ENCODE assay signal across 21 cellular contexts in genomic region chrX:31217111-31217510, GRCh38.
"Had no signal": no experiment of that assay in that cellular context is flagged by ENCODE, and none has a peak within 500 bp of the region (broad histone marks: within the 10 kb centered on the region; RNA-seq: fewer than 3 reads in every experiment).

No MANE protein-coding gene starts in this region.

- H3K4me3 Mint-ChIP-seq: dendritic cell treated with granulocyte-macrophage colony-stimulating factor and Interleukin-4, amounts not matched to agents 40 ng/mL and 50 ng/mL, for 4 days; nephron progenitor cell; stimulated activated memory B cell treated with anti-CD40 and anti-IgM and Interleukin-4, amounts not matched to agents 10 μg/mL and 1 μg/mL and 100 μg/mL, for 72 hours had no signal

- H3K27ac ChIP-seq: adrenal gland, epithelial cell of prostate, lower lobe of right lung, sigmoid colon, spleen, tibial artery, WERI-Rb-1 had no signal

- H3K27me3 Mint-ChIP-seq: dendritic cell treated with granulocyte-macrophage colony-stimulating factor and Interleukin-4, amounts not matched to agents 40 ng/mL and 50 ng/mL, for 4 days; stimulated activated memory B cell treated with anti-CD40 and anti-IgM and Interleukin-4, amounts not matched to agents 10 μg/mL and 1 μg/mL and 100 μg/mL, for 72 hours had no signal

- H3K36me3 Mint-ChIP-seq: activated naive CD4-positive, alpha-beta T cell treated with anti-CD3 and anti-CD28 coated beads, Interleukin-2, amount 50 U/mL, for 72 hours; stimulated activated memory B cell treated with anti-CD40 and anti-IgM and Interleukin-4, amounts not matched to agents 10 μg/mL and 1 μg/mL and 100 μg/mL, for 72 hours had no signal

- H3K27me3 ChIP-seq: adrenal gland, sigmoid colon, spleen, tibial artery had no signal

- DNase-seq: activated CD4-positive, alpha-beta T cell treated with anti-CD3 and anti-CD28 coated beads, Interleukin-2, amount 50 U/mL, for 48 hours; activated gamma-delta T cell; adrenal gland; effector CD8-positive, alpha-beta T cell; foreskin fibroblast; hippocampal formation; left colon; lower lobe of right lung; midbrain; nephron progenitor cell; nucleus accumbens; posterior cingulate gyrus; sigmoid colon; spleen; stimulated activated CD4-positive, alpha-beta T cell treated with anti-CD3 and anti-CD28 coated beads, Interleukin-4, amount 100 ng/mL, for 4 hours; tibial artery; WERI-Rb-1 had no signal

- H3K36me3 ChIP-seq: adrenal gland, lower lobe of right lung, sigmoid colon, spleen, tibial artery, WERI-Rb-1 had no signal

- H3K4me1 ChIP-seq: lower lobe of right lung had no signal

- H3K27ac Mint-ChIP-seq: activated naive CD4-positive, alpha-beta T cell treated with anti-CD3 and anti-CD28 coated beads, Interleukin-2, amount 50 U/mL, for 72 hours; dendritic cell treated with granulocyte-macrophage colony-stimulating factor and Interleukin-4, amounts not matched to agents 40 ng/mL and 50 ng/mL, for 4 days; nephron progenitor cell; stimulated activated memory B cell treated with anti-CD40 and anti-IgM and Interleukin-4, amounts not matched to agents 10 μg/mL and 1 μg/mL and 100 μg/mL, for 72 hours had no signal

- H3K9me3 Mint-ChIP-seq: activated naive CD4-positive, alpha-beta T cell treated with anti-CD3 and anti-CD28 coated beads, Interleukin-2, amount 50 U/mL, for 72 hours; dendritic cell treated with granulocyte-macrophage colony-stimulating factor and Interleukin-4, amounts not matched to agents 40 ng/mL and 50 ng/mL, for 4 days; stimulated activated memory B cell treated with anti-CD40 and anti-IgM and Interleukin-4, amounts not matched to agents 10 μg/mL and 1 μg/mL and 100 μg/mL, for 72 hours had no signal

- H3K4me3 ChIP-seq: adrenal gland, lower lobe of right lung, sigmoid colon, spleen, tibial artery had no signal

- H3K4me1 Mint-ChIP-seq: nephron progenitor cell; stimulated activated memory B cell treated with anti-CD40 and anti-IgM and Interleukin-4, amounts not matched to agents 10 μg/mL and 1 μg/mL and 100 μg/mL, for 72 hours had no signal

- H3K9me3 ChIP-seq: adrenal gland, lower lobe of right lung, sigmoid colon, spleen, tibial artery had no signal

- ATAC-seq: activated naive CD4-positive, alpha-beta T cell treated with anti-CD3 and anti-CD28 coated beads, Interleukin-2, amount 50 U/mL, for 72 hours; left colon; lower lobe of right lung; stimulated activated memory B cell treated with anti-CD40 and anti-IgM and Interleukin-4, amounts not matched to agents 10 μg/mL and 1 μg/mL and 100 μg/mL, for 72 hours had no signal
